Comparison of ENCODE assay signal across 30 cellular contexts in the genomic region with DNA sequence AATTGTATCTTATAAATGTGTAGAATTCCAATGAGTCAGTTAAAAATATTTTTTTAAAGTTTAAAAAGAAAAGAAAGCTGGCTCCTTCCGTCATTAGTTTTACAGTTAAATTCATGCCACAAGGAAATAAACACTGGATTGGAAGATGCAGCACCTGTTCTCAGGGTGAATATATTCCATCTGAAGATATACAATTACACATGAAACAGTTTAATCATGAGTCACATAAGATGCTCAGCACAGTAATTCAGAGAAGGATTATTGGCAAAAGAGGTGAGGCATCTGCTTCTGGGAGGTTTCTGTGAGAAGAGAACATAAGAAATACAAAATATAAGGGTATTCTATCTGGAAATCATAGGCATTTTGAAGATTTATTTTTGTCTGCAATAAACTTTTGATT.
"Had no signal": no experiment of that assay in that cellular context is flagged by ENCODE, and none has a peak within 500 bp of the region (broad histone marks: within the 10 kb centered on the region; RNA-seq: fewer than 3 reads in every experiment).

No MANE protein-coding gene starts in this region.

- H2AFZ ChIP-seq: neural progenitor cell had no signal

- DNase-seq: hypothalamus; immature natural killer cell; kidney; left colon; left lung; lower lobe of right lung; mammary epithelial cell; mesenchymal stem cell; naive B cell; natural killer cell; nephron progenitor cell; occipital lobe; right lobe of liver; stimulated activated CD4-positive, alpha-beta T cell treated with anti-CD3 and anti-CD28 coated beads, Interleukin-12 subunit alpha, Interleukin-12 subunit beta, amount 100 ng/mL, for 4 hours; stimulated activated CD4-positive, alpha-beta T cell treated with anti-CD3 and anti-CD28 coated beads, Interleukin-15, amount 100 ng/mL, for 24 hours; stimulated activated CD4-positive, alpha-beta T cell treated with anti-CD3 and anti-CD28 coated beads, Interleukin-2, amount 100 ng/mL, for 24 hours; stimulated activated CD4-positive, alpha-beta T cell treated with anti-CD3 and anti-CD28 coated beads, Interleukin-4, amount 100 ng/mL, for 1 hour; stimulated activated naive B cell treated with anti-CD40 and anti-IgM and Interleukin-4, amounts not matched to agents 10 μg/mL and 1 μg/mL and 100 μg/mL, for 72 hours; stimulated activated naive CD8-positive, alpha-beta T cell treated with anti-CD3 and anti-CD28 coated beads, Interleukin-15, Interleukin-2, amounts not matched to agents 100 U/mL and 50 U/mL, for 24 hours; stomach; testis; thyroid gland; transverse colon; upper lobe of left lung had no signal

- H3K36me3 ChIP-seq: left lung, lower lobe of right lung, neural progenitor cell, neutrophil, right atrium auricular region, right lobe of liver, stomach, thyroid gland, transverse colon, upper lobe of left lung, vagina had no signal

- H3K4me3 ChIP-seq: left lung, lower lobe of right lung, neural progenitor cell, right atrium auricular region, right lobe of liver, skin epidermis, stomach, testis, thyroid gland, transverse colon, upper lobe of left lung, vagina had no signal

- H3K27ac ChIP-seq: left lung, lower lobe of right lung, neural progenitor cell, neutrophil, right atrium auricular region, right lobe of liver, skin epidermis, stomach, testis, thyroid gland, transverse colon, upper lobe of left lung, vagina had no signal

- H3K27me3 ChIP-seq: left lung, neural progenitor cell, neutrophil, right atrium auricular region, right lobe of liver, stomach, testis, thyroid gland, transverse colon, upper lobe of left lung, vagina had no signal

- ATAC-seq: left colon; left lung; lower lobe of right lung; natural killer cell; right lobe of liver; stimulated activated naive B cell treated with anti-CD40 and anti-IgM and Interleukin-4, amounts not matched to agents 10 μg/mL and 1 μg/mL and 100 μg/mL, for 72 hours; stimulated activated naive CD8-positive, alpha-beta T cell treated with anti-CD3 and anti-CD28 coated beads, Interleukin-15, Interleukin-2, amounts not matched to agents 100 U/mL and 50 U/mL, for 24 hours had no signal

- H3K9me3 ChIP-seq: left lung, lower lobe of right lung, neutrophil, right atrium auricular region, right lobe of liver, stomach, testis, thyroid gland, transverse colon, vagina had no signal

- H3K4me1 ChIP-seq: left lung, lower lobe of right lung, right atrium auricular region, right lobe of liver, stomach, testis, thyroid gland, transverse colon, upper lobe of left lung, vagina had no signal

- FAIRE-seq: islet of Langerhans, kidney had no signal

- H3K4me2 ChIP-seq: neural progenitor cell had no signal
